ENCODE assay signal across 9 cellular contexts in genomic region chr16:11078812-11079459, GRCh38.
DNase-seq lines count a peak whose midpoint lies in the region; ATAC-seq, FAIRE-seq and TF ChIP-seq lines count a peak whose summit lies in the region.
"Had no signal": no experiment of that assay in that cellular context is flagged by ENCODE, and none has a peak within 500 bp of the region (broad histone marks: within the 10 kb centered on the region; RNA-seq: fewer than 3 reads in every experiment).

No MANE protein-coding gene starts in this region.

- peaks cover 18 to 19% of the 10 kb centered on the region in 2 donors for H3K4me1 Mint-ChIP-seq in natural killer cell

- no peaks in the 10 kb centered on the region for H3K27me3 ChIP-seq in MM.1S (replicated peaks; ENCODE audit: insufficient read depth, low read length)

- H3K27ac ChIP-seq in MM.1S (ENCODE audit: low read length): peak overlapping the region; percentile 79; the same call in 1 of the 2 replicates
- H3K27ac ChIP-seq: HL-60 had no signal

- intact Hi-C loops in natural killer cell (cut with micrococcal nuclease): no loop called here

- no peaks in the 10 kb centered on the region for H3K79me2 ChIP-seq in MM.1S (ENCODE audit: low read length)

- no peaks in the 10 kb centered on the region for H3K36me3 ChIP-seq in MM.1S (replicated peaks; ENCODE audit: insufficient read depth, low read length)

- TF ChIP-seq CTCF in MM.1S (IDR thresholded peaks at IDR 0.05; ENCODE audit: low read length): no peak
- no peak for TF ChIP-seq CTCF in natural killer cell (IDR thresholded peaks at IDR 0.05)

- DNase-seq in AG08395 (ENCODE audit: low spot score) (peak; percentile 81), MM.1S (no peak), natural killer cell (no peak), NCI-H146 treated with DMSO at 0.1 percent for 48 hours (lab: John Stamatoyannopoulos, UW; ENCODE audit: unreplicated experiment) (no peak)
- no peak for DNase-seq in activated effector memory CD4-positive, alpha-beta T cell treated with anti-CD3 and anti-CD28 coated beads, Interleukin-2, amount 50 U/mL, for 16 hours

- peaks cover 14% of the 10 kb centered on the region for H3F3A ChIP-seq in MM.1S (ENCODE audit: insufficient read depth, low read length)

- no peak overlapping the region for H3K4me2 ChIP-seq in MM.1S (ENCODE audit: low read depth, low read length)

- peak; percentile 82 for FAIRE-seq in endometrium (lab: Jason Lieb, UNC)

- no peak overlapping the region for H3K9ac ChIP-seq in MM.1S (ENCODE audit: low read length)

- H3K27me3 Mint-ChIP-seq in natural killer cell (ENCODE audit: low read depth in 2 of 2): no peaks in the 10 kb centered on the region

- no peaks in the 10 kb centered on the region for H3K9me3 ChIP-seq in MM.1S (replicated peaks; ENCODE audit: insufficient read depth, low read length)

- ATAC-seq in natural killer cell: no peak
- no peak for ATAC-seq in GM19463 (IDR thresholded peaks at IDR 0.05; ENCODE audit: unreplicated experiment)
- no peak for ATAC-seq in GM18519 (IDR thresholded peaks at IDR 0.05; ENCODE audit: low FRiP score, unreplicated experiment)

- peak overlapping the region; percentile 36 to 78 for H3K27ac Mint-ChIP-seq in natural killer cell

- H3K9me3 Mint-ChIP-seq in natural killer cell: no peaks in the 10 kb centered on the region

- no peak overlapping the region for H3K4me3 Mint-ChIP-seq in natural killer cell

- no peaks in the 10 kb centered on the region for H4K20me1 ChIP-seq in MM.1S (ENCODE audit: insufficient read depth, low read length)

- no peaks in the 10 kb centered on the region for H3K36me3 Mint-ChIP-seq in natural killer cell

- no peak overlapping the region for H2AFZ ChIP-seq in MM.1S (ENCODE audit: low read length)

- H3K9me2 ChIP-seq in MM.1S (replicated peaks; ENCODE audit: insufficient read depth, low read length): no peaks in the 10 kb centered on the region

- H3K4me3 ChIP-seq in MM.1S (ENCODE audit: low read length): no peak overlapping the region

- H3K4me1 ChIP-seq in MM.1S (ENCODE audit: low read length): peaks cover 29% of the 10 kb centered on the region
